17 cellular contexts compared by ENCODE assay signal in genomic region chr14:103408491-103409155, GRCh38. TPM values are rescaled to one million over a fixed set of nuclear protein-coding genes. Genes with fewer than 3 reads are reported as not detected.
A peak's percentile ranks its signal among the peaks of the same experiment; 100 is the strongest.
DNase-seq lines count a peak whose midpoint lies in the region; ATAC-seq, FAIRE-seq and TF ChIP-seq lines count a peak whose summit lies in the region.
"Had no signal": no experiment of that assay in that cellular context is flagged by ENCODE, and none has a peak within 500 bp of the region (broad histone marks: within the 10 kb centered on the region; RNA-seq: fewer than 3 reads in every experiment).

No MANE protein-coding gene starts in this region.

- H3K4me3 Mint-ChIP-seq in endodermal cell, result peak overlapping the region; percentile 20
- H3K4me3 Mint-ChIP-seq: neural progenitor cell; T-helper 1 cell treated with Interleukin-12 subunit alpha and Interleukin-12 subunit beta and Interleukin-4 antibody, amounts not matched to agents 30 μg/mL and 1 μg/mL, for 36 hours had no signal

- ATAC-seq in HepG2, result no peak

- no peaks in the 10 kb centered on the region for H3K9me3 ChIP-seq in liver (ENCODE audit: control insufficient read depth in 4 of 4, low read length in 3 of 4)
- no peaks in the 10 kb centered on the region for H3K9me3 ChIP-seq in HepG2 (ENCODE audit: low read length)
- H3K9me3 ChIP-seq in endodermal cell (ENCODE audit: control insufficient read depth, low read length), result no peaks in the 10 kb centered on the region
- H3K9me3 ChIP-seq in muscle layer of duodenum (ENCODE audit: control insufficient read depth in 1 of 2, low read length in 2 of 2), result no peaks in the 10 kb centered on the region
- no peaks in the 10 kb centered on the region for H3K9me3 ChIP-seq in GM23248 (ENCODE audit: low read depth)
- H3K9me3 ChIP-seq: Peyer's patch had no signal

- DNase-seq in HepG2 (ENCODE audit: low spot score) (no peak), endodermal cell (peak; percentile 72), medulla oblongata (ENCODE audit: extremely low spot score) (no peak), GM23248 (no peak), NCI-H510A treated with DMSO at 0.1 percent for 48 hours (lab: John Stamatoyannopoulos, UW) (no peak)
- DNase-seq in NK-92 treated with Interleukin-12 subunit alpha and Interleukin-12 subunit beta, amount 100 ng/mL, for 24 hours (lab: John Stamatoyannopoulos, UW), result no peak
- DNase-seq: activated CD4-positive, alpha-beta T cell treated with anti-CD3 and anti-CD28 coated beads for 48 hours; activated T-cell treated with anti-CD3 and anti-CD28 coated beads, Interleukin-2, amount 50 U/mL, for 1 hour; amygdala; Calu3; effector memory CD4-positive, alpha-beta T cell; Peyer's patch had no signal

- no peaks in the 10 kb centered on the region for H3K27me3 Mint-ChIP-seq in endodermal cell (ENCODE audit: insufficient read depth)

- WGBS in liver, result 72% methylated on average over 7 of the region's 7 CpGs
- 96% methylated on average over 5 of the region's 7 CpGs for WGBS in HepG2 (ENCODE audit: low lambda C conversion rate)
- WGBS in endodermal cell (ENCODE audit: insufficient coverage in 1 of 2, insufficient read length in 1 of 2), 2 experiments, result 72 to 90% methylated on average over 2 to 6 of the region's 7 CpGs
- 75 to 76% methylated on average over 7 of the region's 7 CpGs for WGBS in GM23248 (ENCODE audit: low coverage in 1 of 2, low lambda C conversion rate in 2 of 2, missing lambda C conversion rate in 2 of 2), 2 experiments

- H3K27me3 ChIP-seq in liver (ENCODE audit: control insufficient read depth in 4 of 4, insufficient read depth in 4 of 4, low read length in 3 of 4) (no peaks in the 10 kb centered on the region), HepG2 (ENCODE audit: control insufficient read depth in 1 of 2, insufficient read depth in 2 of 2, low read length in 2 of 2) (no peaks in the 10 kb centered on the region), endodermal cell (ENCODE audit: control insufficient read depth, insufficient read depth, low read length, poor library complexity, severe bottlenecking) (no peaks in the 10 kb centered on the region), muscle layer of duodenum (ENCODE audit: low read depth, low read length) (no peaks in the 10 kb centered on the region), GM23248 (replicated peaks; ENCODE audit: insufficient read depth) (no peaks in the 10 kb centered on the region)
- H3K27me3 ChIP-seq: neural progenitor cell, Peyer's patch had no signal

- H4K20me1 ChIP-seq in HepG2 (ENCODE audit: insufficient read depth, low read length) (no peaks in the 10 kb centered on the region; the same call in 1 of the 2 replicates), GM23248 (ENCODE audit: insufficient read depth) (no peaks in the 10 kb centered on the region; the same call in 1 of the 2 replicates)

- no peak overlapping the region for H3K4me3 ChIP-seq in liver (ENCODE audit: low read depth in 1 of 3, low read length in 3 of 3)
- no peak overlapping the region for H3K4me3 ChIP-seq in HepG2 (replicated peaks in 1 of 3; ENCODE audit: insufficient read depth in 1 of 3, low read depth in 2 of 3, low read length in 3 of 3)
- H3K4me3 ChIP-seq in endodermal cell (ENCODE audit: low read length), result no peak overlapping the region
- H3K4me3 ChIP-seq in muscle layer of duodenum (ENCODE audit: low read depth in 1 of 2, low read length in 2 of 2), result no peak overlapping the region
- no peak overlapping the region for H3K4me3 ChIP-seq in GM23248
- H3K4me3 ChIP-seq: neural progenitor cell, Peyer's patch, smooth muscle cell had no signal

- CTCF ChIA-PET in HepG2 (lab: Yijun Ruan, JAX; ENCODE audit: low intra/inter-chr PET ratio, low total read pairs), result no interaction called here

- POLR2A ChIA-PET in HepG2 (lab: Yijun Ruan, JAX), result no interaction called here

- no peak for TF ChIP-seq EP300 in HepG2 (IDR thresholded peaks at IDR 0.05; ENCODE audit: low read depth in 2 of 2, low read length in 2 of 2)
- no peak for TF ChIP-seq EP300 in HepG2 (CRISPR knock-in tag; IDR thresholded peaks at IDR 0.05; ENCODE audit: borderline replicate concordance)

- H3K4me2 ChIP-seq in HepG2 (ENCODE audit: low read depth, low read length) (no peak overlapping the region), GM23248 (ENCODE audit: unreplicated experiment) (no peak overlapping the region)
- H3K4me2 ChIP-seq: neural progenitor cell, smooth muscle cell had no signal

- H3K27ac ChIP-seq in liver (ENCODE audit: low read depth in 1 of 2, low read length in 2 of 2) (peak overlapping the region; percentile 12 to 50), HepG2 (ENCODE audit: extremely low read length, insufficient read depth, low read length) (no peak overlapping the region), endodermal cell (ENCODE audit: low read depth, low read length) (peak overlapping the region; percentile 19), muscle layer of duodenum (ENCODE audit: low read length) (peak overlapping the region; percentile 40), GM23248 (no peak overlapping the region)
- H3K27ac ChIP-seq: neural progenitor cell, Peyer's patch had no signal

- H3K9me3 Mint-ChIP-seq in endodermal cell, result no peaks in the 10 kb centered on the region
- H3K9me3 Mint-ChIP-seq: neural progenitor cell; T-helper 1 cell treated with Interleukin-12 subunit alpha and Interleukin-12 subunit beta and Interleukin-4 antibody, amounts not matched to agents 30 μg/mL and 1 μg/mL, for 36 hours had no signal

- H3K79me2 ChIP-seq in HepG2 (ENCODE audit: insufficient read depth, low read length) (peaks cover 22% of the 10 kb centered on the region), GM23248 (ENCODE audit: insufficient read depth) (peaks cover 100% of the 10 kb centered on the region)

- H3K36me3 ChIP-seq in liver (ENCODE audit: control insufficient read depth in 4 of 4, insufficient read depth in 3 of 4, low read depth in 1 of 4, low read length in 3 of 4) (peaks cover 0 to 8% (median 4%) of the 10 kb centered on the region in 4 donors), HepG2 (replicated peaks in 1 of 2; ENCODE audit: control insufficient read depth in 1 of 2, insufficient read depth in 2 of 2, low read length in 2 of 2) (peaks cover 2 to 36% of the 10 kb centered on the region in 2 experiments; a peak in 4 of 5 replicates), endodermal cell (ENCODE audit: control insufficient read depth, insufficient read depth, low read length) (peaks cover 46% of the 10 kb centered on the region), muscle layer of duodenum (ENCODE audit: control insufficient read depth in 1 of 2, insufficient read depth in 2 of 2, low read length in 2 of 2) (peaks cover 12 to 23% of the 10 kb centered on the region in 2 donors), GM23248 (ENCODE audit: low read depth) (peaks cover 16% of the 10 kb centered on the region)
- H3K36me3 ChIP-seq: neural progenitor cell had no signal

- peaks cover 56% of the 10 kb centered on the region for H3K36me3 Mint-ChIP-seq in endodermal cell (ENCODE audit: low read depth)

- TF ChIP-seq RAD21 in liver (IDR thresholded peaks at IDR 0.05) (no peak), HepG2 (CRISPR knock-in tag; IDR thresholded peaks at IDR 0.05) (no peak)

- peaks cover 20% of the 10 kb centered on the region for H3K4me1 Mint-ChIP-seq in endodermal cell

- no peaks in the 10 kb centered on the region for H3K9me2 ChIP-seq in GM23248 (ENCODE audit: insufficient read depth)

- in situ Hi-C loops in HepG2 (cut with HindIII; ENCODE audit: extremely low pct_ligation_motif_present, low pct_unique_long_range_greater_than_20kb) (no loop called here), GM23248 (cut with MboI) (no loop called here)

- BruUV-seq in HepG2 (replicated peaks; lab: Mats Ljungman, UMichigan), result no TSS peak

- no peak for TF ChIP-seq POLR2A in HepG2 (IDR thresholded peaks at IDR 0.05; ENCODE audit: insufficient read depth in 1 of 2, low read depth in 2 of 2, low read length in 2 of 2)

- intact Hi-C loops in HepG2 (cut with micrococcal nuclease; ENCODE audit: unreplicated experiment), result no loop called here

- FAIRE-seq in HepG2 (lab: Jason Lieb, UNC), result no peak

- H3K9ac ChIP-seq in liver (ENCODE audit: low read depth in 1 of 2, low read length in 2 of 2) (peak overlapping the region in 1 of 2 donors; percentile 6), HepG2 (ENCODE audit: insufficient read depth, low read depth, low read length) (no peak overlapping the region), endodermal cell (ENCODE audit: extremely low read depth, low read length, poor library complexity, severe bottlenecking) (peak overlapping the region; percentile 1), GM23248 (no peak overlapping the region)
- H3K9ac ChIP-seq: neural progenitor cell had no signal

- H3F3A ChIP-seq in GM23248 (ENCODE audit: insufficient read depth), result peaks cover 17% of the 10 kb centered on the region

- H3K4me1 ChIP-seq in liver (ENCODE audit: control insufficient read depth in 4 of 4, insufficient read depth in 4 of 4, low read length in 3 of 4) (peaks cover 0 to 12% (median 6%) of the 10 kb centered on the region in 4 donors), HepG2 (ENCODE audit: insufficient read depth, low read length) (peaks cover 7% of the 10 kb centered on the region; the same call in 1 of the 2 replicates), endodermal cell (ENCODE audit: control insufficient read depth, insufficient read depth, low read length) (peaks cover 8% of the 10 kb centered on the region), muscle layer of duodenum (ENCODE audit: control insufficient read depth in 1 of 2, insufficient read depth in 2 of 2, low read length in 2 of 2) (peaks cover 5 to 24% of the 10 kb centered on the region in 2 donors), GM23248 (ENCODE audit: insufficient read depth) (peaks cover 16% of the 10 kb centered on the region)

- TF ChIP-seq CTCF in liver (IDR thresholded peaks at IDR 0.05; ENCODE audit: low read depth, low read length, missing input control) (no peak), HepG2 (CRISPR knock-in tag; IDR thresholded peaks at IDR 0.05) (no peak), endodermal cell (conservative IDR thresholded peaks at IDR 0.05) (no peak)

- H2AFZ ChIP-seq in HepG2 (ENCODE audit: low read length) (no peak overlapping the region), GM23248 (no peak overlapping the region)
- H2AFZ ChIP-seq: neural progenitor cell had no signal

- H3K27ac Mint-ChIP-seq in endodermal cell, result peak overlapping the region; percentile 93
- H3K27ac Mint-ChIP-seq: neural progenitor cell; T-helper 1 cell treated with Interleukin-12 subunit alpha and Interleukin-12 subunit beta and Interleukin-4 antibody, amounts not matched to agents 30 μg/mL and 1 μg/mL, for 36 hours had no signal

RNA-seq across cellular contexts. Expression of gene MARK3, which starts 23.4 kb away (rescaled TPM):
- total RNA-seq in liver, result 10 to 100 TPM; 48.0 to 86.0 TPM
- polyA plus RNA-seq in liver, result 10 to 100 TPM; 14.1 to 18.1 TPM
- total RNA-seq in HepG2 (2016; rRNA removed; fragmentation: Illumina TruSeq; extraction: Trizol), result 41.4 and 56.6 TPM in 2 replicates
- total RNA-seq in HepG2 (2016; cell fraction: cytosol; rRNA removed; fragmentation: Illumina TruSeq; extraction: Trizol; ENCODE audit: low read depth), result 25.7 and 31.4 TPM in 2 replicates
- 41.7 and 52.5 TPM in 2 replicates for total RNA-seq in HepG2 (2016; cell fraction: insoluble cytoplasmic fraction; rRNA removed; fragmentation: Illumina TruSeq; extraction: Trizol)
- 39.1 and 48.5 TPM in 2 replicates for total RNA-seq in HepG2 (2016; cell fraction: membrane; rRNA removed; fragmentation: Illumina TruSeq; extraction: Trizol)
- 69.9 and 73.0 TPM in 2 replicates for total RNA-seq in HepG2 (2016; cell fraction: nucleus; rRNA removed; fragmentation: Illumina TruSeq; extraction: Trizol)
- polyA plus RNA-seq in HepG2 (2011; rRNA removed), result 45.0 and 47.7 TPM in 2 replicates
- 20.4 and 22.0 TPM in 2 replicates for polyA plus RNA-seq in HepG2 (2011; cell fraction: cytosol; rRNA removed)
- polyA plus RNA-seq in HepG2 (2011; cell fraction: nucleus; rRNA removed), result 65.4 and 76.5 TPM in 2 replicates
- polyA plus RNA-seq in HepG2 (2012), result 28.5 and 28.9 TPM in 2 replicates
- 16.6 and 18.4 TPM in 2 replicates for polyA plus RNA-seq in HepG2 (2016; cell fraction: cytosol; fragmentation: Illumina TruSeq; extraction: Trizol; ENCODE audit: low read depth)
- polyA plus RNA-seq in HepG2 (2016; cell fraction: insoluble cytoplasmic fraction; fragmentation: Illumina TruSeq; extraction: Trizol; ENCODE audit: low read depth), result 45.7 and 50.4 TPM in 2 replicates
- polyA plus RNA-seq in HepG2 (2016; cell fraction: membrane; fragmentation: Illumina TruSeq; extraction: Trizol; ENCODE audit: low read depth), result 24.0 and 32.3 TPM in 2 replicates
- polyA plus RNA-seq in HepG2 (2016; cell fraction: nucleus; fragmentation: Illumina TruSeq; extraction: Trizol; ENCODE audit: insufficient read depth, low read depth), result 133 and 146 TPM in 2 replicates
- 31.1 and 72.6 TPM in 2 replicates for polyA minus RNA-seq in HepG2 (2011; rRNA and poly(A)+ RNA removed; ENCODE audit: low replicate concordance)
- 21.5 and 30.2 TPM in 2 replicates for polyA minus RNA-seq in HepG2 (2011; cell fraction: cytosol; rRNA and poly(A)+ RNA removed)
- polyA minus RNA-seq in HepG2 (2011; cell fraction: nucleus; rRNA and poly(A)+ RNA removed), result 80.9 and 98.8 TPM in 2 replicates
- 100 to 1,000 TPM in 1 of 2 donors, 10 to 100 TPM in 1; 95.8 to 106 TPM for total RNA-seq in endodermal cell
- polyA plus RNA-seq in endodermal cell (2013, experiment 1 of 2), result 73.3 TPM
- 80.1 TPM for polyA plus RNA-seq in endodermal cell (2013, experiment 2 of 2)
- total RNA-seq in GM23248 (2014; rRNA removed; shearing (Covaris generic)), result 80.6 and 107 TPM in 2 replicates
- polyA plus RNA-seq in GM23248 (2016; fragmentation: Nextera tagmentation; extraction: Ambion mirVana), result 32.3 and 32.9 TPM in 2 replicates

Comparison
In these comparisons a context has a peak if more than half of its experiments do, and no peak if none do; other contexts are left out.
1. H3K27ac ChIP-seq: peak in liver (2 of 2), endodermal cell (single experiment) and muscle layer of duodenum (single experiment); none in HepG2 (single experiment) and GM23248 (single experiment).